In the genomic region with DNA sequence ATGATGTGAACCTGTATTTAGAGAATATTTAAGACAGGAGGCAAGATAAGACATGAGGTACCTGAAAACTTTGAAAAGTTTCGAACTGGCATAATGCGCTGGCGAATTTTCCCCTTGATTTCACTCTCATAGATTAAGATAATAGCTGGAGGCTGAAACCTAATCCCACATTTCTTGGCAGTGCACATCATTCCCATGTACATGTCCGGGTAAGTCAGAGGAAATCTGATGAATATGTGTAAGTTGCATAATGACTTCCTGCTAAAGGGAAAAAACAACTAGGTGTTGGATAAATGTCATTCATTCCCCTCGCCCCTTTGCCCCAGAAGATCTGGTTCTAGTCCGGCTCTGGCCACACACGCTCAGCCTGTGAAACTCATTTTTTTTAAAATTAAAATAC, we compare ENCODE assay signal across 1 cellular context.
TF ChIP-seq lines count a peak whose summit lies in the region.

No MANE protein-coding gene starts in this region.

TF ChIP-seq in endothelial cell of umbilical vein, 7 proteins besides CTCF, POLR2A, EP300 and RAD21:
- no peak for TF ChIP-seq EZH2 (IDR thresholded peaks at IDR 0.05; ENCODE audit: borderline replicate concordance, low read depth, low read length, severe bottlenecking)
- TF ChIP-seq POLR2AphosphoS5 (IDR thresholded peaks at IDR 0.05; ENCODE audit: insufficient read depth, low read depth, low read length), result no peak
- no peak for TF ChIP-seq MYC (IDR thresholded peaks at IDR 0.05; ENCODE audit: low read depth, low read length)
- no peak for TF ChIP-seq GATA2 (IDR thresholded peaks at IDR 0.05; ENCODE audit: insufficient read depth, insufficient read length, low read depth, low read length)
- TF ChIP-seq JUN (IDR thresholded peaks at IDR 0.05; ENCODE audit: borderline replicate concordance, insufficient read depth, insufficient read length, low read depth), result no peak
- TF ChIP-seq, protein P1, sequence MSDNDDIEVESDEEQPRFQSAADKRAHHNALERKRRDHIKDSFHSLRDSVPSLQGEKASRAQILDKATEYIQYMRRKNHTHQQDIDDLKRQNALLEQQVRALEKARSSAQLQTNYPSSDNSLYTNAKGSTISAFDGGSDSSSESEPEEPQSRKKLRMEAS (IDR thresholded peaks at IDR 0.05; ENCODE audit: insufficient read depth, insufficient read length), result no peak
- TF ChIP-seq FOS (IDR thresholded peaks at IDR 0.05; ENCODE audit: borderline replicate concordance, insufficient read depth, low read length), result no peak
TF ChIP-seq in endothelial cell of umbilical vein: peak in this region for 0.
